9 cellular contexts compared by ENCODE assay signal in genomic region chr6:30763618-30764489, GRCh38. TPM values are rescaled to one million over a fixed set of nuclear protein-coding genes. Genes with fewer than 3 reads are reported as not detected.
A peak's percentile ranks its signal among the peaks of the same experiment; 100 is the strongest.
DNase-seq lines count a peak whose midpoint lies in the region; ATAC-seq, FAIRE-seq and TF ChIP-seq lines count a peak whose summit lies in the region.
"Had no signal": no experiment of that assay in that cellular context is flagged by ENCODE, and none has a peak within 500 bp of the region (broad histone marks: within the 10 kb centered on the region; RNA-seq: fewer than 3 reads in every experiment).

No MANE protein-coding gene starts in this region.

- H2BK15ac ChIP-seq in mesendoderm (replicated peaks; ENCODE audit: low read depth) = peak overlapping the region; percentile 14

- H3K79me1 ChIP-seq in mesendoderm (ENCODE audit: low read length) = no peaks in the 10 kb centered on the region

- peak; percentile 35; the same call in 1 of the 2 replicates for TF ChIP-seq EP300 in K562 (IDR thresholded peaks at IDR 0.05; ENCODE audit: low read length)

- intact Hi-C loops in K562 (cut with micrococcal nuclease) = no loop called here

- no peaks in the 10 kb centered on the region for H3K9me3 ChIP-seq in K562 (replicated peaks; ENCODE audit: control insufficient read depth, insufficient read depth, low read depth, low read length)

- H3K9ac ChIP-seq in K562 (ENCODE audit: insufficient read depth in 1 of 2, low read depth in 2 of 2, low read length in 2 of 2) (peak overlapping the region in 1 of 2 experiments; percentile 59; a peak in 1 of 4 replicates), mesendoderm (ENCODE audit: low read length) (peak overlapping the region; percentile 68)

- POLR2A ChIA-PET in K562 (lab: Yijun Ruan, JAX) = interaction anchor here (0.7 to 1.3 kb wide), 5 partner anchors 8 to 149 kb away, joined by 3 to 7 read pairs (median 3); no protein-coding TSS in a partner anchor

- TF ChIP-seq CTCF in K562 (IDR thresholded peaks at IDR 0.05 in 2 of 3, conservative IDR thresholded peaks at IDR 0.05 in 1 of 3; ENCODE audit: insufficient read depth in 2 of 3, low read depth in 1 of 3, low read length in 3 of 3) = peak; percentile 32 to 48 (median 36); a peak in 3 of 6 replicates

- in situ Hi-C loops in KBM-7 (cut with MboI; ENCODE audit: low pct_unique_long_range_greater_than_20kb, low sequenced_read_pairs) = no loop called here
- in situ Hi-C loops in K562 (cut with MboI) = no loop called here

- peak; percentile 61 for ATAC-seq in K562

- H3K4me2 ChIP-seq in K562 (ENCODE audit: insufficient read depth, low read length) (no peak overlapping the region), mesendoderm (ENCODE audit: low read length) (peak overlapping the region; percentile 5)

- H3K4me3 ChIP-seq in GM08714 (ENCODE audit: low read length) (peak overlapping the region; percentile 34; the same call in 1 of the 2 replicates), K562 (no peak overlapping the region), mesendoderm (ENCODE audit: low read length) (no peak overlapping the region)

- H3K4ac ChIP-seq in mesendoderm (ENCODE audit: low read depth, low read length) = peak overlapping the region; percentile 100

- H3K27me3 ChIP-seq in K562 (ENCODE audit: control insufficient read depth in 2 of 2, insufficient read depth in 2 of 2, low read length in 2 of 2) (no peaks in the 10 kb centered on the region; a peak in 1 of 5 replicates), mesendoderm (ENCODE audit: insufficient read depth, low read length, poor library complexity) (no peaks in the 10 kb centered on the region)

- H2BK5ac ChIP-seq in mesendoderm (ENCODE audit: low read length) = peak overlapping the region; percentile 94

- H3K4me1 ChIP-seq in K562 (replicated peaks in 1 of 2; ENCODE audit: control insufficient read depth in 2 of 2, insufficient read depth in 2 of 2, low read length in 2 of 2) (peaks cover 29 to 41% of the 10 kb centered on the region in 2 experiments), mesendoderm (ENCODE audit: control insufficient read depth, low read depth, low read length) (peaks cover 19% of the 10 kb centered on the region)

- H4K8ac ChIP-seq in mesendoderm (ENCODE audit: low read depth, low read length) = peak overlapping the region; percentile 97

- H3K79me2 ChIP-seq in K562 (ENCODE audit: control insufficient read depth, insufficient read depth, low read length) (no peaks in the 10 kb centered on the region), mesendoderm (ENCODE audit: control insufficient read depth, insufficient read depth, low read length) (no peaks in the 10 kb centered on the region)

- peak overlapping the region; percentile 89 for H4K5ac ChIP-seq in mesendoderm (ENCODE audit: low read length)

- FAIRE-seq in K562 (lab: Jason Lieb, UNC) = peak; percentile 44

- peak overlapping the region; percentile 74 for H2BK120ac ChIP-seq in mesendoderm (ENCODE audit: low read depth, low read length)

- peak; percentile 45 for DNase-seq in KBM-7
- DNase-seq in K562 (ENCODE audit: extremely low read depth in 1 of 4, low spot score in 3 of 4) = peak in 2 of 4 experiments; percentile 58 to 60
- DNase-seq in mesendoderm = peak; percentile 97
- DNase-seq in NCI-H1694 treated with DMSO at 0.1 percent for 48 hours (lab: John Stamatoyannopoulos, UW) = no peak
- no peak for DNase-seq in NCI-H187 treated with DMSO at 0.1 percent for 48 hours (lab: John Stamatoyannopoulos, UW)
- no peak for DNase-seq in stimulated activated CD4-positive, alpha-beta T cell treated with anti-CD3 and anti-CD28 coated beads, Interleukin-2, amount 100 ng/mL, for 24 hours
- no peak for DNase-seq in activated CD4-positive, alpha-beta T cell treated with anti-CD3 and anti-CD28 coated beads, Interleukin-2, amount 50 U/mL, for 4 hours

- CTCF ChIA-PET in K562 (lab: Yijun Ruan, JAX; ENCODE audit: low intra/inter-chr PET ratio) = no interaction called here

- TF ChIP-seq POLR2A in K562 (conservative IDR thresholded peaks at IDR 0.05) = no peak

- WGBS in K562 (ENCODE audit: insufficient coverage, low coverage, missing lambda C conversion rate) = 41% methylated on average over 6 of the region's 8 CpGs
- WGBS in mesendoderm (ENCODE audit: extremely low coverage, insufficient coverage, low lambda C conversion rate) = no CpG with 5 or more reads among the region's 8 CpGs

- peak overlapping the region; percentile 68 for H2AK5ac ChIP-seq in mesendoderm (ENCODE audit: low read length)

- no peaks in the 10 kb centered on the region for H3K36me3 ChIP-seq in K562 (ENCODE audit: control insufficient read depth, insufficient read depth, low read length)
- no peaks in the 10 kb centered on the region for H3K36me3 ChIP-seq in mesendoderm (ENCODE audit: control insufficient read depth, insufficient read depth, low read length)

- H3K18ac ChIP-seq in mesendoderm (ENCODE audit: low read length) = peak overlapping the region; percentile 72

- H4K20me1 ChIP-seq in K562 (replicated peaks; ENCODE audit: control insufficient read depth, insufficient read depth, low read length) = no peaks in the 10 kb centered on the region

- no peaks in the 10 kb centered on the region for H3K9me1 ChIP-seq in K562 (ENCODE audit: control insufficient read depth, insufficient read depth, low read length)

- H3K27ac ChIP-seq in K562 (ENCODE audit: extremely low read depth, low read depth, low read length) (0 out of 3 replicates have a peak overlapping the region, but pooled peaks have one; percentile 14), mesendoderm (ENCODE audit: low read depth, low read length) (peak overlapping the region; percentile 86)
- H3K27ac ChIP-seq: VCaP had no signal

- peak; percentile 47 to 59 for TF ChIP-seq RAD21 in K562 (CRISPR knock-in tag; conservative IDR thresholded peaks at IDR 0.05 in 1 of 2, IDR thresholded peaks at IDR 0.05 in 1 of 2)

- BruUV-seq in K562 (replicated peaks; lab: Mats Ljungman, UMichigan) = no TSS peak

- H2AFZ ChIP-seq in K562 (ENCODE audit: low read depth, low read length) = peak overlapping the region; percentile 72

- peak overlapping the region; percentile 89 for H3K56ac ChIP-seq in mesendoderm (ENCODE audit: low read length)

- peak overlapping the region; percentile 34 for H3K23ac ChIP-seq in mesendoderm (ENCODE audit: low read length)

RNA-seq across cellular contexts. Expression of gene IER3, which starts 19.5 kb away (rescaled TPM):
- 15.2 and 21.4 TPM in 2 replicates for total RNA-seq in K562 (2011; cell fraction: chromatin; rRNA removed; ENCODE audit: low replicate concordance)
- 22.4 and 29.0 TPM in 2 replicates for total RNA-seq in K562 (2011; cell fraction: nucleolus; rRNA removed)
- 21.0 and 27.1 TPM in 2 replicates for total RNA-seq in K562 (2011; cell fraction: nucleoplasm; rRNA removed)
- total RNA-seq in K562 (2014; rRNA removed) = 18.7 and 24.7 TPM in 2 replicates
- total RNA-seq in K562 (2014; rRNA removed; fragmentation: Illumina TruSeq; extraction: Trizol) = 8.0 and 8.2 TPM in 2 replicates
- total RNA-seq in K562 (2015; rRNA removed; fragmentation: Illumina TruSeq; extraction: Trizol) = 13.0 and 15.1 TPM in 2 replicates
- 23.4 and 24.1 TPM in 2 replicates for total RNA-seq in K562 (2021)
- 8.8 and 11.5 TPM in 2 replicates for polyA plus RNA-seq in K562 (2011; rRNA removed)
- polyA plus RNA-seq in K562 (2011; cell fraction: cytosol; rRNA removed) = 9.9 and 20.6 TPM in 2 replicates
- 25.7 and 32.6 TPM in 2 replicates for polyA plus RNA-seq in K562 (2011; cell fraction: nucleus; rRNA removed)
- polyA plus RNA-seq in K562 (2012) = 30.7 and 77.8 TPM in 2 replicates
- 11.4 and 12.5 TPM in 2 replicates for polyA plus RNA-seq in K562 (2014; fragmentation: Illumina TruSeq; extraction: Trizol)
- 1 to 10 TPM; 1.5 to 1.7 TPM for polyA plus RNA-seq in K562 (2014; fragmentation: Nextera tagmentation; extraction: Ambion mirVana)
- 26.0 and 30.0 TPM in 2 replicates for polyA plus RNA-seq in K562 (2014; rRNA removed)
- 3.8 and 6.5 TPM in 2 replicates for polyA minus RNA-seq in K562 (2011; rRNA and poly(A)+ RNA removed)
- polyA minus RNA-seq in K562 (2011; cell fraction: cytosol; rRNA and poly(A)+ RNA removed) = 5.3 and 6.8 TPM in 2 replicates
- 9.7 and 12.9 TPM in 2 replicates for polyA minus RNA-seq in K562 (2011; cell fraction: nucleus; rRNA and poly(A)+ RNA removed)
- polyA plus RNA-seq in mesendoderm (2013, experiment 1 of 2) = 285 TPM
- 254 TPM for polyA plus RNA-seq in mesendoderm (2013, experiment 2 of 2)

RNA-seq across cellular contexts. Expression of gene FLOT1, which starts 21.4 kb away (rescaled TPM):
- total RNA-seq in K562 (2011; cell fraction: chromatin; rRNA removed; ENCODE audit: low replicate concordance) = 164 and 277 TPM in 2 replicates
- 152 and 165 TPM in 2 replicates for total RNA-seq in K562 (2011; cell fraction: nucleolus; rRNA removed)
- total RNA-seq in K562 (2011; cell fraction: nucleoplasm; rRNA removed) = 155 and 194 TPM in 2 replicates
- total RNA-seq in K562 (2014; rRNA removed) (118 and 131 TPM in 2 replicates), K562 (2014; rRNA removed; fragmentation: Illumina TruSeq; extraction: Trizol) (84.7 and 84.8 TPM in 2 replicates), K562 (2015; rRNA removed; fragmentation: Illumina TruSeq; extraction: Trizol) (101 and 102 TPM in 2 replicates), K562 (2021) (124 and 127 TPM in 2 replicates)
- polyA plus RNA-seq in K562 (2011; rRNA removed) (131 and 154 TPM in 2 replicates), K562 (2014; fragmentation: Illumina TruSeq; extraction: Trizol) (138 and 144 TPM in 2 replicates), K562 (2014; fragmentation: Nextera tagmentation; extraction: Ambion mirVana) (10 to 100 TPM; 11.7 to 12.0 TPM), K562 (2014; rRNA removed) (149 and 174 TPM in 2 replicates)
- polyA plus RNA-seq in K562 (2011; cell fraction: cytosol; rRNA removed) = 144 and 149 TPM in 2 replicates
- polyA plus RNA-seq in K562 (2011; cell fraction: nucleus; rRNA removed) = 209 and 233 TPM in 2 replicates
- polyA plus RNA-seq in K562 (2012) = 135 and 272 TPM in 2 replicates
- polyA minus RNA-seq in K562 (2011; rRNA and poly(A)+ RNA removed) = 122 and 132 TPM in 2 replicates
- polyA minus RNA-seq in K562 (2011; cell fraction: cytosol; rRNA and poly(A)+ RNA removed) = 72.2 and 76.2 TPM in 2 replicates
- polyA minus RNA-seq in K562 (2011; cell fraction: nucleus; rRNA and poly(A)+ RNA removed) = 38.5 and 58.5 TPM in 2 replicates
- polyA plus RNA-seq in mesendoderm (2013, experiment 1 of 2) = 70.7 TPM
- 68.2 TPM for polyA plus RNA-seq in mesendoderm (2013, experiment 2 of 2)

RNA-seq across cellular contexts. Expression of gene TUBB, which starts 43.7 kb away (rescaled TPM):
- 127 and 264 TPM in 2 replicates for total RNA-seq in K562 (2011; cell fraction: chromatin; rRNA removed; ENCODE audit: low replicate concordance)
- 272 and 276 TPM in 2 replicates for total RNA-seq in K562 (2011; cell fraction: nucleolus; rRNA removed)
- total RNA-seq in K562 (2011; cell fraction: nucleoplasm; rRNA removed) = 270 and 313 TPM in 2 replicates
- 1,062 and 1,409 TPM in 2 replicates for total RNA-seq in K562 (2014; rRNA removed)
- total RNA-seq in K562 (2014; rRNA removed; fragmentation: Illumina TruSeq; extraction: Trizol) = 863 and 971 TPM in 2 replicates
- total RNA-seq in K562 (2015; rRNA removed; fragmentation: Illumina TruSeq; extraction: Trizol) = 1,443 and 1,478 TPM in 2 replicates
- 1,495 and 1,529 TPM in 2 replicates for total RNA-seq in K562 (2021)
- polyA plus RNA-seq in K562 (2011; rRNA removed) = 2,369 and 2,705 TPM in 2 replicates
- 2,776 and 3,265 TPM in 2 replicates for polyA plus RNA-seq in K562 (2011; cell fraction: cytosol; rRNA removed)
- polyA plus RNA-seq in K562 (2011; cell fraction: nucleus; rRNA removed) = 619 and 708 TPM in 2 replicates
- 1,523 and 1,878 TPM in 2 replicates for polyA plus RNA-seq in K562 (2012)
- 2,541 and 2,870 TPM in 2 replicates for polyA plus RNA-seq in K562 (2014; fragmentation: Illumina TruSeq; extraction: Trizol)
- polyA plus RNA-seq in K562 (2014; fragmentation: Nextera tagmentation; extraction: Ambion mirVana) = 1,000 to 10,000 TPM; 1,106 to 1,864 TPM
- 1,462 and 1,903 TPM in 2 replicates for polyA plus RNA-seq in K562 (2014; rRNA removed)
- polyA minus RNA-seq in K562 (2011; rRNA and poly(A)+ RNA removed) = 1,764 and 2,070 TPM in 2 replicates
- 880 and 960 TPM in 2 replicates for polyA minus RNA-seq in K562 (2011; cell fraction: cytosol; rRNA and poly(A)+ RNA removed)
- polyA minus RNA-seq in K562 (2011; cell fraction: nucleus; rRNA and poly(A)+ RNA removed) = 140 and 261 TPM in 2 replicates
- 1,956 TPM for polyA plus RNA-seq in mesendoderm (2013, experiment 1 of 2)
- 1,954 TPM for polyA plus RNA-seq in mesendoderm (2013, experiment 2 of 2)

RNA-seq across cellular contexts. Expression of gene MDC1, which starts 46.8 kb away (rescaled TPM):
- total RNA-seq in K562 (2011; cell fraction: chromatin; rRNA removed; ENCODE audit: low replicate concordance) = 79.5 and 80.7 TPM in 2 replicates
- total RNA-seq in K562 (2011; cell fraction: nucleolus; rRNA removed) = 47.5 and 50.5 TPM in 2 replicates
- total RNA-seq in K562 (2011; cell fraction: nucleoplasm; rRNA removed) = 62.0 and 85.1 TPM in 2 replicates
- total RNA-seq in K562 (2014; rRNA removed) (15.7 and 24.3 TPM in 2 replicates), K562 (2014; rRNA removed; fragmentation: Illumina TruSeq; extraction: Trizol) (20.0 and 25.5 TPM in 2 replicates), K562 (2015; rRNA removed; fragmentation: Illumina TruSeq; extraction: Trizol) (15.6 and 18.2 TPM in 2 replicates), K562 (2021) (96.8 and 114 TPM in 2 replicates)
- polyA plus RNA-seq in K562 (2011; rRNA removed) (21.5 and 55.8 TPM in 2 replicates), K562 (2014; fragmentation: Illumina TruSeq; extraction: Trizol) (72.9 and 95.4 TPM in 2 replicates), K562 (2014; fragmentation: Nextera tagmentation; extraction: Ambion mirVana) (1 to 10 TPM; 8.2 to 8.8 TPM), K562 (2014; rRNA removed) (31.3 and 35.0 TPM in 2 replicates)
- 28.0 and 35.1 TPM in 2 replicates for polyA plus RNA-seq in K562 (2011; cell fraction: cytosol; rRNA removed)
- polyA plus RNA-seq in K562 (2011; cell fraction: nucleus; rRNA removed) = 105 and 141 TPM in 2 replicates
- 68.1 and 105 TPM in 2 replicates for polyA plus RNA-seq in K562 (2012)
- 24.0 and 34.6 TPM in 2 replicates for polyA minus RNA-seq in K562 (2011; rRNA and poly(A)+ RNA removed)
- 56.9 and 94.9 TPM in 2 replicates for polyA minus RNA-seq in K562 (2011; cell fraction: cytosol; rRNA and poly(A)+ RNA removed)
- 16.4 and 27.8 TPM in 2 replicates for polyA minus RNA-seq in K562 (2011; cell fraction: nucleus; rRNA and poly(A)+ RNA removed)
- 30.4 TPM for polyA plus RNA-seq in mesendoderm (2013, experiment 1 of 2)
- 29.4 TPM for polyA plus RNA-seq in mesendoderm (2013, experiment 2 of 2)

Comparison
In these comparisons a context has a peak if more than half of its experiments do, and no peak if none do; other contexts are left out.
1. DNase-seq: peak in KBM-7 (single experiment) and mesendoderm (single experiment); none in NCI-H1694 treated with DMSO at 0.1 percent for 48 hours (single experiment), NCI-H187 treated with DMSO at 0.1 percent for 48 hours (single experiment), stimulated activated CD4-positive, alpha-beta T cell treated with anti-CD3 and anti-CD28 coated beads, Interleukin-2, amount 100 ng/mL, for 24 hours (0 of 2) and activated CD4-positive, alpha-beta T cell treated with anti-CD3 and anti-CD28 coated beads, Interleukin-2, amount 50 U/mL, for 4 hours (0 of 2).